ENCODE assay signal across 9 cellular contexts in the genomic region with DNA sequence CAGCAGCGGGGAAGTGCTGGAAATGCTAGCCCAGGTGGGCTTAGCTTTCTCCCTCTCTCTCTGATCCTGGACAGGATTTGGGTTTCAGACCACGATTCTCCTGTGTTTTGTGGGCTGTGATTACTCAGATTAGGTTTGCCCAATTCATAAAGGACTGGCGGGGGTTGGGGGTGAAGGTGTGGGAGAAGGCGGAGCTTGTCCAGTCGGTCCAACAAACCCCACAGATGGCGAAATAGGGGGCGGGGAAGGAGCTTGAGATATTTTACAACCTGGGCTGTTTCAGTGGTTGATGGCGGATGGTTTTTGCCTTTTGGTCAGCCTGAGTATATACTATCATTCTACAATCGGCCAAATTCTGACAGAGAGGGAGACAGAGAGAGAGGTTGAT. TPM values are rescaled to one million over a fixed set of nuclear protein-coding genes. Genes with fewer than 3 reads are reported as not detected.
A peak's percentile ranks its signal among the peaks of the same experiment; 100 is the strongest.
DNase-seq lines count a peak whose midpoint lies in the region; ATAC-seq and TF ChIP-seq lines count a peak whose summit lies in the region.
"Had no signal": no experiment of that assay in that cellular context is flagged by ENCODE, and none has a peak within 500 bp of the region (broad histone marks: within the 10 kb centered on the region; RNA-seq: fewer than 3 reads in every experiment).

No MANE protein-coding gene starts in this region.

- peak overlapping the region in 1 of 8 donors; percentile 29 for H3K27ac Mint-ChIP-seq in CD8-positive, alpha-beta memory T cell

- no peaks in the 10 kb centered on the region for H3K9me3 ChIP-seq in iPS-15b (ENCODE audit: control insufficient read depth, insufficient read depth, low read length)
- H3K9me3 ChIP-seq in testis, result no peaks in the 10 kb centered on the region
- no peaks in the 10 kb centered on the region for H3K9me3 ChIP-seq in CD8-positive, alpha-beta memory T cell (ENCODE audit: low read length)

- no peaks in the 10 kb centered on the region for H3K36me3 ChIP-seq in iPS-15b (ENCODE audit: control insufficient read depth, insufficient read depth, low read length)
- no peaks in the 10 kb centered on the region for H3K36me3 ChIP-seq in testis (ENCODE audit: low read depth, missing control alignments)
- H3K36me3 ChIP-seq in CD8-positive, alpha-beta memory T cell (ENCODE audit: insufficient read depth, low read length), result no peaks in the 10 kb centered on the region

- H3K9me3 Mint-ChIP-seq in CD8-positive, alpha-beta memory T cell, result peaks cover 0 to 6% (median 3%) of the 10 kb centered on the region in 5 donors

- 2 to 5% methylated on average over 8 to 9 of the region's 9 CpGs for WGBS in testis, 2 donors

- peaks cover 26 to 45% of the 10 kb centered on the region in 2 donors for H3K27me3 Mint-ChIP-seq in CD8-positive, alpha-beta memory T cell

- ATAC-seq in GM21447 (IDR thresholded peaks at IDR 0.05; ENCODE audit: unreplicated experiment), result no peak
- ATAC-seq in GM19023 (IDR thresholded peaks at IDR 0.05; ENCODE audit: unreplicated experiment), result no peak

- POLR2A ChIA-PET in CD8-positive, alpha-beta memory T cell (lab: Charles Lee), result no interaction called here

- H3K27me3 ChIP-seq in iPS-15b (ENCODE audit: control insufficient read depth, insufficient read depth, low read length), result no peaks in the 10 kb centered on the region
- no peaks in the 10 kb centered on the region for H3K27me3 ChIP-seq in testis
- H3K27me3 ChIP-seq in CD8-positive, alpha-beta memory T cell (ENCODE audit: insufficient read depth, low read length, poor library complexity, severe bottlenecking), result peaks cover 8% of the 10 kb centered on the region

- TF ChIP-seq POLR2A in testis (IDR thresholded peaks at IDR 0.05), result no peak

- no peak overlapping the region for H3K27ac ChIP-seq in testis
- H3K27ac ChIP-seq in CD8-positive, alpha-beta memory T cell (ENCODE audit: low read depth, low read length), result no peak overlapping the region

- intact Hi-C loops in testis (cut with DNase I; ENCODE audit: low total_unique reads), result no loop called here

- DNase-seq in NCI-H2081 (lab: John Stamatoyannopoulos, UW) (peak; percentile 41 to 70), NCI-H2081 treated with DMSO at 0.1 percent for 48 hours (lab: John Stamatoyannopoulos, UW) (no peak), SW480 (ENCODE audit: low spot score) (peak; percentile 71), testis (peak; percentile 19)
- no peak for DNase-seq in CD8-positive, alpha-beta memory T cell
- DNase-seq: activated CD4-positive, alpha-beta T cell treated with anti-CD3 and anti-CD28 coated beads for 4 hours had no signal

- H3K4me1 ChIP-seq in iPS-15b (ENCODE audit: control insufficient read depth, insufficient read depth, low read length) (peaks cover 36% of the 10 kb centered on the region), testis (peaks cover 4% of the 10 kb centered on the region)
- no peaks in the 10 kb centered on the region for H3K4me1 ChIP-seq in CD8-positive, alpha-beta memory T cell (ENCODE audit: insufficient read depth, low read length)

- peak overlapping the region in 2 of 7 donors; percentile 19 to 37 for H3K4me3 Mint-ChIP-seq in CD8-positive, alpha-beta memory T cell

- CTCF ChIA-PET in CD8-positive, alpha-beta memory T cell (lab: Charles Lee), result no interaction called here

- no peaks in the 10 kb centered on the region for H3K36me3 Mint-ChIP-seq in CD8-positive, alpha-beta memory T cell

- peak overlapping the region; percentile 70 for H3K9ac ChIP-seq in iPS-15b (ENCODE audit: low read depth, low read length)

- peaks cover 0 to 10% (median 6%) of the 10 kb centered on the region in 3 donors for H3K4me1 Mint-ChIP-seq in CD8-positive, alpha-beta memory T cell

- TF ChIP-seq CTCF in testis (IDR thresholded peaks at IDR 0.05), result no peak

- H3K4me3 ChIP-seq in iPS-15b (ENCODE audit: low read depth, low read length) (peak overlapping the region; percentile 51), testis (peak overlapping the region in 1 of 2 donors; percentile 3)
- H3K4me3 ChIP-seq in CD8-positive, alpha-beta memory T cell (ENCODE audit: low read length), result no peak overlapping the region

RNA-seq across cellular contexts. Expression of gene PCDHAC2, which starts 35.2 kb away (rescaled TPM):
- 10 to 100 TPM; 15.5 to 19.6 TPM for total RNA-seq in testis
- 9.4 TPM for polyA plus RNA-seq in testis (ENCODE audit: insufficient read depth, low read depth, low replicate concordance)
- not detected for total RNA-seq in CD8-positive, alpha-beta memory T cell
- polyA plus RNA-seq in CD8-positive, alpha-beta memory T cell, result not detected

RNA-seq across cellular contexts. Expression of gene PCDHB1, which starts 49.7 kb away (rescaled TPM):
- under 1 TPM; 0.12 to 0.16 TPM for total RNA-seq in testis
- 0.07 TPM for polyA plus RNA-seq in testis (ENCODE audit: insufficient read depth, low read depth, low replicate concordance)
- not detected for total RNA-seq in CD8-positive, alpha-beta memory T cell
- not detected for polyA plus RNA-seq in CD8-positive, alpha-beta memory T cell

Comparison
In these comparisons a context has a peak if more than half of its experiments do, and no peak if none do; other contexts are left out.
1. DNase-seq: peak in NCI-H2081 (2 of 2), SW480 (single experiment) and testis (single experiment); none in NCI-H2081 treated with DMSO at 0.1 percent for 48 hours (single experiment) and CD8-positive, alpha-beta memory T cell (0 of 5).
2. RNA of gene PCDHAC2, which starts 35.2 kb away (total RNA-seq): 15.5 to 19.6 TPM in testis; not detected in CD8-positive, alpha-beta memory T cell; every median in the first group is over 10 times any median in the second.